In genomic region chr12:100127766-100128508, GRCh38 we compare ENCODE assay signal across 12 cellular contexts. TPM values are rescaled to one million over a fixed set of nuclear protein-coding genes. Genes with fewer than 3 reads are reported as not detected.
DNase-seq lines count a peak whose midpoint lies in the region; ATAC-seq, FAIRE-seq and TF ChIP-seq lines count a peak whose summit lies in the region.
"Had no signal": no experiment of that assay in that cellular context is flagged by ENCODE, and none has a peak within 500 bp of the region (broad histone marks: within the 10 kb centered on the region; RNA-seq: fewer than 3 reads in every experiment).

No MANE protein-coding gene starts in this region.

- H3K27ac ChIP-seq in foreskin keratinocyte (no peak overlapping the region), small intestine (ENCODE audit: low read depth in 1 of 2, low read length in 1 of 2) (peak overlapping the region in 1 of 2 donors; percentile 39)

- H3K4me3 Mint-ChIP-seq in T-helper 1 cell treated with Interleukin-12 subunit alpha and Interleukin-12 subunit beta and Interleukin-4 antibody, amounts not matched to agents 30 μg/mL and 1 μg/mL, for 36 hours, result no peak overlapping the region

- no peak overlapping the region for H3K4me3 ChIP-seq in small intestine (ENCODE audit: low read depth in 1 of 2, low read length in 2 of 2)

- H3K9me3 Mint-ChIP-seq in T-helper 1 cell treated with Interleukin-12 subunit alpha and Interleukin-12 subunit beta and Interleukin-4 antibody, amounts not matched to agents 30 μg/mL and 1 μg/mL, for 36 hours, result peaks cover 4% of the 10 kb centered on the region

- H3K9me3 ChIP-seq in small intestine (ENCODE audit: control insufficient read depth, low read depth), result no peaks in the 10 kb centered on the region

- no peaks in the 10 kb centered on the region for H3K36me3 ChIP-seq in small intestine (ENCODE audit: control insufficient read depth in 2 of 2, insufficient read depth in 2 of 2, low read length in 2 of 2)

- no peaks in the 10 kb centered on the region for H3K27me3 Mint-ChIP-seq in T-helper 1 cell treated with Interleukin-12 subunit alpha and Interleukin-12 subunit beta and Interleukin-4 antibody, amounts not matched to agents 30 μg/mL and 1 μg/mL, for 36 hours (ENCODE audit: low read depth)

- no peaks in the 10 kb centered on the region for H3K36me3 Mint-ChIP-seq in T-helper 1 cell treated with Interleukin-12 subunit alpha and Interleukin-12 subunit beta and Interleukin-4 antibody, amounts not matched to agents 30 μg/mL and 1 μg/mL, for 36 hours (ENCODE audit: low read depth)

- peak overlapping the region; percentile 43 for H3K27ac Mint-ChIP-seq in T-helper 1 cell treated with Interleukin-12 subunit alpha and Interleukin-12 subunit beta and Interleukin-4 antibody, amounts not matched to agents 30 μg/mL and 1 μg/mL, for 36 hours

- TF ChIP-seq CTCF in foreskin keratinocyte (conservative IDR thresholded peaks at IDR 0.05), result no peak

- H3K4me1 ChIP-seq in foreskin keratinocyte (peaks cover 19% of the 10 kb centered on the region), small intestine (ENCODE audit: control insufficient read depth in 2 of 2, insufficient read depth in 1 of 2, low read depth in 1 of 2, low read length in 1 of 2) (peaks cover 5 to 6% of the 10 kb centered on the region in 2 donors)

- peaks cover 15% of the 10 kb centered on the region for H3K4me1 Mint-ChIP-seq in T-helper 1 cell treated with Interleukin-12 subunit alpha and Interleukin-12 subunit beta and Interleukin-4 antibody, amounts not matched to agents 30 μg/mL and 1 μg/mL, for 36 hours (ENCODE audit: low read depth)

- peak; percentile 37 for ATAC-seq in foreskin keratinocyte

- no peak for DNase-seq in T-helper 1 cell
- DNase-seq in SKM-1 (lab: John Stamatoyannopoulos, UW; ENCODE audit: unreplicated experiment), result peak; percentile 15
- peak; percentile 32 to 55 for DNase-seq in foreskin keratinocyte
- peak; percentile 75 for DNase-seq in small intestine
- no peak for DNase-seq in activated CD4-positive, alpha-beta T cell treated with anti-CD3 and anti-CD28 coated beads, Interleukin-2, amount 50 U/mL, for 48 hours
- no peak for DNase-seq in urothelium cell line (ENCODE audit: low spot score)
- DNase-seq in SHP77 treated with DMSO at 0.1 percent for 48 hours (lab: John Stamatoyannopoulos, UW), result no peak
- DNase-seq: effector memory CD4-positive, alpha-beta T cell; stimulated activated CD4-positive, alpha-beta T cell treated with anti-CD3 and anti-CD28 coated beads, Interleukin-12 subunit alpha, Interleukin-12 subunit beta, amount 100 ng/mL, for 4 hours; T-helper 9 cell had no signal

- H3K27me3 ChIP-seq in foreskin keratinocyte (no peaks in the 10 kb centered on the region), small intestine (ENCODE audit: control insufficient read depth in 2 of 2, insufficient read depth in 2 of 2, low read length in 2 of 2) (no peaks in the 10 kb centered on the region)

- FAIRE-seq in small intestine (lab: Jason Lieb, UNC) (peak; percentile 55), urothelium cell line (lab: Jason Lieb, UNC) (no peak)
- FAIRE-seq: A204.1 had no signal

- WGBS in small intestine, 3 donors, result 7 to 15% (median 12%) methylated on average over 1 of the region's 1 CpG

RNA-seq across cellular contexts. Expression of gene BLTP3B, which starts 14.7 kb away (rescaled TPM):
- 12.3 and 12.7 TPM in 2 replicates for total RNA-seq in foreskin keratinocyte
- 2.4 and 2.9 TPM in 2 replicates for polyA plus RNA-seq in foreskin keratinocyte
- 10 to 100 TPM in 2 of 3 donors, 1 to 10 TPM in 1; 7.0 to 11.1 (median 10.1) TPM for polyA plus RNA-seq in small intestine

Comparison
In these comparisons a context has a peak if more than half of its experiments do, and no peak if none do; other contexts are left out.
1. DNase-seq: peak in SKM-1 (single experiment), foreskin keratinocyte (2 of 2) and small intestine (single experiment); none in T-helper 1 cell (0 of 5), activated CD4-positive, alpha-beta T cell treated with anti-CD3 and anti-CD28 coated beads, Interleukin-2, amount 50 U/mL, for 48 hours (0 of 2), urothelium cell line (single experiment) and SHP77 treated with DMSO at 0.1 percent for 48 hours (single experiment).